8 cellular contexts compared by ENCODE assay signal in genomic region chr20:40968816-40969562, GRCh38. TPM values are rescaled to one million over a fixed set of nuclear protein-coding genes. Genes with fewer than 3 reads are reported as not detected.
DNase-seq lines count a peak whose midpoint lies in the region; ATAC-seq and TF ChIP-seq lines count a peak whose summit lies in the region.
"Not testable (repeated sequence)": the region's sequence is repeated elsewhere in the genome, so short reads cannot be mapped to it uniquely, and the experiment has no call there.

No MANE protein-coding gene starts in this region.

- H3K4me3 ChIP-seq in AG04449 (ENCODE audit: low read depth, low read length) = peak overlapping the region; percentile 58

- not testable (repeated sequence) for H3K36me3 Mint-ChIP-seq in activated CD4-positive, alpha-beta T cell treated with anti-CD3 and anti-CD28 coated beads, Interleukin-2, amount 10 ng/mL, durations not matched to agents 7 days and 5 days (ENCODE audit: low read depth); chondrocyte (ENCODE audit: low read depth)

- H3K9me3 Mint-ChIP-seq in activated CD4-positive, alpha-beta T cell treated with anti-CD3 and anti-CD28 coated beads, Interleukin-2, amount 10 ng/mL, durations not matched to agents 7 days and 5 days; chondrocyte (ENCODE audit: low read depth): not testable (repeated sequence)

- POLR2A ChIA-PET in AG04449 (lab: Yijun Ruan, JAX); activated CD4-positive, alpha-beta T cell treated with anti-CD3 and anti-CD28 coated beads, Interleukin-2, amount 10 ng/mL, durations not matched to agents 7 days and 5 days (lab: Charles Lee): not testable (repeated sequence)

- peaks cover 12% of the 10 kb centered on the region for H3K4me1 Mint-ChIP-seq in activated CD4-positive, alpha-beta T cell treated with anti-CD3 and anti-CD28 coated beads, Interleukin-2, amount 10 ng/mL, durations not matched to agents 7 days and 5 days
- H3K4me1 Mint-ChIP-seq in chondrocyte (ENCODE audit: low read depth) = peaks cover 14% of the 10 kb centered on the region

- DNase-seq in AG04449 (ENCODE audit: low read depth, low spot score); chondrocyte (ENCODE audit: low spot score): not testable (repeated sequence)
- peak; percentile 60 for DNase-seq in NCI-H69 (lab: John Stamatoyannopoulos, UW)
- peak; percentile 88 for DNase-seq in activated CD4-positive, alpha-beta T cell treated with anti-CD3 and anti-CD28 coated beads, Interleukin-2, amount 10 ng/mL, durations not matched to agents 7 days and 5 days
- DNase-seq in left colon = peak; percentile 62 to 89
- DNase-seq in stimulated activated CD4-positive, alpha-beta T cell treated with anti-CD3 and anti-CD28 coated beads, Interleukin-15, amount 100 ng/mL, for 24 hours = peak; percentile 90

- H3K27me3 Mint-ChIP-seq in activated CD4-positive, alpha-beta T cell treated with anti-CD3 and anti-CD28 coated beads, Interleukin-2, amount 10 ng/mL, durations not matched to agents 7 days and 5 days = peaks cover 28% of the 10 kb centered on the region
- not testable (repeated sequence) for H3K27me3 Mint-ChIP-seq in chondrocyte (ENCODE audit: low read depth)

- CTCF ChIA-PET in AG04449 (lab: Yijun Ruan, JAX) = interaction anchor here (0.6 to 5.4 kb wide), 41 partner anchors 9 to 1859 kb away, joined by 3 to 182 read pairs (median 4); partner anchors contain the start of gene LPIN3
- CTCF ChIA-PET in activated CD4-positive, alpha-beta T cell treated with anti-CD3 and anti-CD28 coated beads, Interleukin-2, amount 10 ng/mL, durations not matched to agents 7 days and 5 days (lab: Charles Lee) = interaction anchor here (0.7 to 2.9 kb wide), 12 partner anchors 11 to 264 kb away, joined by 3 to 19 read pairs (median 4); no protein-coding TSS in a partner anchor

- ATAC-seq in GM18907 (IDR thresholded peaks at IDR 0.05; ENCODE audit: unreplicated experiment) (peak; percentile 82), HG03460 (IDR thresholded peaks at IDR 0.05; ENCODE audit: unreplicated experiment) (peak; percentile 81), left colon (peak; percentile 94)

- peak overlapping the region; percentile 70 for H3K27ac Mint-ChIP-seq in activated CD4-positive, alpha-beta T cell treated with anti-CD3 and anti-CD28 coated beads, Interleukin-2, amount 10 ng/mL, durations not matched to agents 7 days and 5 days
- peak overlapping the region; percentile 7 for H3K27ac Mint-ChIP-seq in chondrocyte (ENCODE audit: unreplicated experiment)

- intact Hi-C loops in left colon (cut with DNase I, micrococcal nuclease) = loop anchor here in 1 of 2 donors (2.0 kb wide), 1 partner anchor 126 kb away; no protein-coding TSS in a partner anchor

- H3K4me3 Mint-ChIP-seq in activated CD4-positive, alpha-beta T cell treated with anti-CD3 and anti-CD28 coated beads, Interleukin-2, amount 10 ng/mL, durations not matched to agents 7 days and 5 days = peak overlapping the region; percentile 74
- peak overlapping the region; percentile 68 for H3K4me3 Mint-ChIP-seq in chondrocyte (ENCODE audit: unreplicated experiment)

- TF ChIP-seq CTCF in AG04449 (IDR thresholded peaks at IDR 0.05; ENCODE audit: insufficient read depth, low read length, missing control alignments) (peak; percentile 92), chondrocyte (IDR thresholded peaks at IDR 0.05) (peak; percentile 96)

RNA-seq across cellular contexts. Expression of gene TOP1, which starts 59.6 kb away (rescaled TPM):
- 10 to 100 TPM; 66.7 to 76.9 TPM for total RNA-seq in activated CD4-positive, alpha-beta T cell treated with anti-CD3 and anti-CD28 coated beads, Interleukin-2, amount 10 ng/mL, durations not matched to agents 7 days and 5 days
- total RNA-seq in chondrocyte (39.0 to 42.6 TPM (median 39.2 TPM) in 3 replicates), left colon (10 to 100 TPM; 64.3 to 65.7 TPM)
